8 cellular contexts compared by ENCODE assay signal in the genomic region with DNA sequence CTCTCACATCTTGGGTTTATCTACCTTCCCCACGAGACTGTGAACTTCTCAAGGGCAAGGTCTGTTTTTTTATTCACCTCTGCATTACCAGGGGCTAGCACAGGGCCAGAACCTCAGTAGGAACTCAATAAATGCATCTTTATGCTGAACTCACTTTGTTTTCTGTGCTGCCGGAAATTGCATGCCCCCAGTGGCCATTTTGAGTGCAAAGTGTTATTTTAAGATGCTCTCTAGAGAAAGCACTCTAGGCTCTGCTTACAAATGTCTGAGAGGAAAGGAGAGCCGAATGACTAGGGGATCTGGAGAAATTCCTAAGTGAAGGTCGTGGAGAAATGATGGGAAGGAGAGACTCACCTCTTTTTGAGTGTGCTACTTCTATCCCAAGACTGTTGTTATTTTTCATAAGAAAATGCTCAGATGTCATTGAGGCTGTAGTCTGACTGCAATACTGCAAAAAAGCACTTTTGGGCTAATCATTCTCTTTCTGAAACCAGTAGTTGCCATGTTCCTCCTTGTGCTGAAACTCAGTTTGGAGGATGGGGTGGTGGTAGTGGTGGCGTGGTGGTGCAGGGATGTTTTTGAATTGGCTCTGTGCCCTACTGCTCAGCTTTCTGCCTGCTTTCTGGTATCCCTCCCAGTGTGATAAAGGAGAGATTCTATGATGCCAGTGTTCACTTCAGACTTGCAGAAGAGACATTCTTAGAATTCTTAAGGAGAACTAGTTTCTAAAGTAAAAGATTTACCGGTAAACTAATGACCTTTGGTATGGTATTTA. TPM values are rescaled to one million over a fixed set of nuclear protein-coding genes. Genes with fewer than 3 reads are reported as not detected.
DNase-seq lines count a peak whose midpoint lies in the region; ATAC-seq lines count a peak whose summit lies in the region.

No MANE protein-coding gene starts in this region.

- H2BK120ac ChIP-seq in neuronal stem cell (ENCODE audit: low read depth, low read length), result no peak overlapping the region

- H3K4me3 ChIP-seq in GM08714 (ENCODE audit: low read length) (peak overlapping the region; percentile 51; the same call in 1 of the 2 replicates), neuronal stem cell (ENCODE audit: low read length in 2 of 2) (no peak overlapping the region)

- no peaks in the 10 kb centered on the region for H3K36me3 ChIP-seq in neuronal stem cell (replicated peaks in 1 of 2; ENCODE audit: control insufficient read depth in 2 of 2, insufficient read depth in 2 of 2, low read length in 2 of 2)

- no peak overlapping the region for H4K91ac ChIP-seq in neuronal stem cell (ENCODE audit: low read depth, low read length, poor library complexity)

- H3K27me3 Mint-ChIP-seq in dendritic cell treated with granulocyte-macrophage colony-stimulating factor and Interleukin-4, amounts not matched to agents 40 ng/mL and 50 ng/mL, for 4 days, result no peaks in the 10 kb centered on the region

- peaks cover 4 to 10% of the 10 kb centered on the region in 2 donors for H3K4me1 ChIP-seq in neuronal stem cell (ENCODE audit: control insufficient read depth in 2 of 2, insufficient read depth in 1 of 2, low read depth in 1 of 2, low read length in 2 of 2)

- peak overlapping the region; percentile 76 for H3K27ac Mint-ChIP-seq in dendritic cell treated with granulocyte-macrophage colony-stimulating factor and Interleukin-4, amounts not matched to agents 40 ng/mL and 50 ng/mL, for 4 days

- H3K27me3 ChIP-seq in neuronal stem cell (ENCODE audit: control insufficient read depth in 3 of 3, insufficient read depth in 3 of 3, low read depth in 1 of 3, low read length in 3 of 3), result no peaks in the 10 kb centered on the region

- no peak overlapping the region for H3K18ac ChIP-seq in neuronal stem cell (ENCODE audit: low read length)

- no peak overlapping the region for H3K23ac ChIP-seq in neuronal stem cell (ENCODE audit: low read depth, low read length, poor library complexity)

- H2BK15ac ChIP-seq in neuronal stem cell (ENCODE audit: low read length), result no peak overlapping the region

- H3K9me3 ChIP-seq in neuronal stem cell (replicated peaks in 1 of 2; ENCODE audit: control insufficient read depth in 2 of 2, insufficient read depth in 1 of 2, low read depth in 1 of 2, low read length in 2 of 2), result no peaks in the 10 kb centered on the region

- peak overlapping the region; percentile 17 for H3K4me3 Mint-ChIP-seq in dendritic cell treated with granulocyte-macrophage colony-stimulating factor and Interleukin-4, amounts not matched to agents 40 ng/mL and 50 ng/mL, for 4 days

- peak overlapping the region; percentile 24 for H3K27ac ChIP-seq in neuronal stem cell (replicated peaks; ENCODE audit: low read length)

- H2AK5ac ChIP-seq in neuronal stem cell (ENCODE audit: low read depth, low read length), result no peak overlapping the region

- no peak overlapping the region for H3K4me2 ChIP-seq in neuronal stem cell (ENCODE audit: insufficient read depth, low read length, poor library complexity, severe bottlenecking)

- H3K4me1 Mint-ChIP-seq in dendritic cell treated with granulocyte-macrophage colony-stimulating factor and Interleukin-4, amounts not matched to agents 40 ng/mL and 50 ng/mL, for 4 days (ENCODE audit: low read depth), result peaks cover 21% of the 10 kb centered on the region

- H3K9me3 Mint-ChIP-seq in dendritic cell treated with granulocyte-macrophage colony-stimulating factor and Interleukin-4, amounts not matched to agents 40 ng/mL and 50 ng/mL, for 4 days, result no peaks in the 10 kb centered on the region

- H4K8ac ChIP-seq in neuronal stem cell (ENCODE audit: low read depth, low read length), result no peak overlapping the region

- no peak overlapping the region for H3K4ac ChIP-seq in neuronal stem cell (ENCODE audit: low read length)

- DNase-seq in UCSD-AML1 (lab: John Stamatoyannopoulos, UW; ENCODE audit: unreplicated experiment) (peak; percentile 27), neuronal stem cell (ENCODE audit: low spot score) (no peak), NCI-H2029 treated with DMSO at 0.1 percent for 48 hours (lab: John Stamatoyannopoulos, UW) (no peak), NCI-H2171 (lab: John Stamatoyannopoulos, UW) (no peak)

- peaks cover 3% of the 10 kb centered on the region for H3K79me1 ChIP-seq in neuronal stem cell (ENCODE audit: low read depth, low read length)

- intact Hi-C loops in dendritic cell treated with granulocyte-macrophage colony-stimulating factor and Interleukin-4, amounts not matched to agents 40 ng/mL and 50 ng/mL, for 4 days (cut with micrococcal nuclease), result loop anchor here (5.0 kb wide), 1 partner anchor 40 kb away; the partner anchor contains the start of gene DOCK11

- ATAC-seq in GM21447 (IDR thresholded peaks at IDR 0.05; ENCODE audit: unreplicated experiment) (peak; percentile 63), HG03571 (IDR thresholded peaks at IDR 0.05; ENCODE audit: unreplicated experiment) (peak; percentile 63)

- no peak overlapping the region for H2BK12ac ChIP-seq in neuronal stem cell (ENCODE audit: low read length)

- no peak overlapping the region for H2BK5ac ChIP-seq in neuronal stem cell (ENCODE audit: low read length)

- H3K14ac ChIP-seq in neuronal stem cell (ENCODE audit: low read length), result no peak overlapping the region

- H2AFZ ChIP-seq in neuronal stem cell (ENCODE audit: low read length), result peak overlapping the region; percentile 66

- peaks cover 14% of the 10 kb centered on the region for H3K36me3 Mint-ChIP-seq in dendritic cell treated with granulocyte-macrophage colony-stimulating factor and Interleukin-4, amounts not matched to agents 40 ng/mL and 50 ng/mL, for 4 days (ENCODE audit: low read depth)

- WGBS in neuronal stem cell (ENCODE audit: extremely low coverage in 2 of 2, insufficient read length in 2 of 2, insufficient replicate concordance in 1 of 2), 2 donors, result no CpG with 5 or more reads among the region's 6 CpGs

- H3K9ac ChIP-seq in neuronal stem cell (ENCODE audit: low read depth, low read length, poor library complexity), result no peak overlapping the region

RNA-seq across cellular contexts. Expression of gene DOCK11, which starts 41.3 kb away (rescaled TPM):
- polyA plus RNA-seq in neuronal stem cell (2013, experiment 1 of 2), result 17.6 TPM
- 16.4 TPM for polyA plus RNA-seq in neuronal stem cell (2013, experiment 2 of 2)
